Comparison of ENCODE assay signal across 1 cellular context in genomic region chr19:38308006-38308766, GRCh38.
A peak's percentile ranks its signal among the peaks of the same experiment; 100 is the strongest.
TF ChIP-seq lines count a peak whose summit lies in the region.

No MANE protein-coding gene starts in this region.

TF ChIP-seq in HEK293, 187 proteins besides CTCF, POLR2A, EP300 and RAD21 (continued from another document):
- TF ChIP-seq KLF17 (tag by site-specific recombination; IDR thresholded peaks at IDR 0.05) (peak; percentile 57), ZNF341 (tag by site-specific recombination; IDR thresholded peaks at IDR 0.05; ENCODE audit: low read depth) (no peak), ZNF391 (tag by site-specific recombination; IDR thresholded peaks at IDR 0.05; ENCODE audit: borderline replicate concordance, low read depth) (no peak), SP3 (tag by site-specific recombination; IDR thresholded peaks at IDR 0.05) (no peak), AEBP2 (tag by site-specific recombination; IDR thresholded peaks at IDR 0.05; ENCODE audit: borderline replicate concordance) (no peak), ZSCAN16 (tag by site-specific recombination; IDR thresholded peaks at IDR 0.05) (no peak), ZNF148 (tag by site-specific recombination; IDR thresholded peaks at IDR 0.05; ENCODE audit: borderline replicate concordance) (0 out of 2 replicates have a peak, but pooled peaks have one; percentile 18), ZNF155 (tag by site-specific recombination; IDR thresholded peaks at IDR 0.05) (no peak), ZNF600 (tag by site-specific recombination; IDR thresholded peaks at IDR 0.05) (0 out of 2 replicates have a peak, but pooled peaks have one; percentile 26), ZNF610 (tag by site-specific recombination; IDR thresholded peaks at IDR 0.05; ENCODE audit: borderline replicate concordance) (no peak), ZNF223 (tag by site-specific recombination; IDR thresholded peaks at IDR 0.05) (no peak), ZNF776 (tag by site-specific recombination; IDR thresholded peaks at IDR 0.05; ENCODE audit: borderline replicate concordance) (no peak), ZBTB21 (tag by site-specific recombination; IDR thresholded peaks at IDR 0.05) (no peak), ZNF292 (tag by site-specific recombination; IDR thresholded peaks at IDR 0.05; ENCODE audit: borderline replicate concordance, low read depth) (no peak), ZNF629 (tag by site-specific recombination; IDR thresholded peaks at IDR 0.05) (no peak), OVOL3 (tag by site-specific recombination; IDR thresholded peaks at IDR 0.05) (no peak), HOXC10 (CRISPR knock-in tag; IDR thresholded peaks at IDR 0.05) (no peak), ZNF2 (tag by site-specific recombination; IDR thresholded peaks at IDR 0.05) (no peak), ZNF701 (tag by site-specific recombination; IDR thresholded peaks at IDR 0.05) (no peak), ZNF423 (tag by site-specific recombination; IDR thresholded peaks at IDR 0.05) (no peak), MYNN (tag by site-specific recombination; IDR thresholded peaks at IDR 0.05; ENCODE audit: borderline replicate concordance) (no peak), ZNF707 (tag by site-specific recombination; IDR thresholded peaks at IDR 0.05) (no peak), PRDM1 (tag by site-specific recombination; IDR thresholded peaks at IDR 0.05) (no peak)
